In genomic region chr17:6753565-6753964, GRCh38 we compare ENCODE assay signal across 11 cellular contexts. TPM values are rescaled to one million over a fixed set of nuclear protein-coding genes. Genes with fewer than 3 reads are reported as not detected.
DNase-seq lines count a peak whose midpoint lies in the region; ATAC-seq, FAIRE-seq and TF ChIP-seq lines count a peak whose summit lies in the region.
"Had no signal": no experiment of that assay in that cellular context is flagged by ENCODE, and none has a peak within 500 bp of the region (broad histone marks: within the 10 kb centered on the region; RNA-seq: fewer than 3 reads in every experiment).

No MANE protein-coding gene starts in this region.

- no peak for TF ChIP-seq POLR2A in endothelial cell of umbilical vein (IDR thresholded peaks at IDR 0.05; ENCODE audit: low read depth, low read length)

- H3K9me3 ChIP-seq in CD8-positive, alpha-beta memory T cell (ENCODE audit: low read length): no peaks in the 10 kb centered on the region
- H3K9me3 ChIP-seq in SJCRH30 (replicated peaks): no peaks in the 10 kb centered on the region
- no peaks in the 10 kb centered on the region for H3K9me3 ChIP-seq in endothelial cell of umbilical vein (replicated peaks; ENCODE audit: control insufficient read depth, insufficient read depth, low read length)

- CTCF ChIA-PET in CD8-positive, alpha-beta memory T cell (lab: Charles Lee): no interaction called here
- CTCF ChIA-PET in endothelial cell of umbilical vein (lab: Charles Lee): interaction anchor here (5.8 kb wide), 1 partner anchor 89 kb away, joined by 81 read pairs; no protein-coding TSS in a partner anchor

- dilution Hi-C loops in endothelial cell of umbilical vein (cut with MboI; ENCODE audit: extremely low pct_ligation_motif_present, low sequenced_read_pairs): no loop called here

- no peaks in the 10 kb centered on the region for H3K27me3 ChIP-seq in CD8-positive, alpha-beta memory T cell (ENCODE audit: insufficient read depth, low read length, poor library complexity, severe bottlenecking)
- H3K27me3 ChIP-seq in SJCRH30 (no peaks in the 10 kb centered on the region), endothelial cell of umbilical vein (ENCODE audit: control insufficient read depth in 2 of 2, insufficient read depth in 2 of 2, low read length in 2 of 2) (no peaks in the 10 kb centered on the region)

- H3K4me3 ChIP-seq in CD8-positive, alpha-beta memory T cell (ENCODE audit: low read length): no peak overlapping the region
- H3K4me3 ChIP-seq in SJCRH30 (no peak overlapping the region), endothelial cell of umbilical vein (replicated peaks in 1 of 3; ENCODE audit: insufficient read depth in 1 of 3, low read depth in 1 of 3, low read length in 3 of 3) (peak overlapping the region in 1 of 3 experiments; percentile 13)

- BruUV-seq in endothelial cell of umbilical vein (replicated peaks; lab: Mats Ljungman, UMichigan): no TSS peak

- H3K9ac ChIP-seq in endothelial cell of umbilical vein (replicated peaks; ENCODE audit: extremely low read depth, insufficient read depth, low read length): peak overlapping the region; percentile 77

- H3K4me1 ChIP-seq in CD8-positive, alpha-beta memory T cell (ENCODE audit: insufficient read depth, low read length): peaks cover 38% of the 10 kb centered on the region
- H3K4me1 ChIP-seq in SJCRH30: peaks cover 13% of the 10 kb centered on the region
- H3K4me1 ChIP-seq in endothelial cell of umbilical vein (ENCODE audit: control insufficient read depth, extremely low read depth, insufficient read depth, low read length): peaks cover 36% of the 10 kb centered on the region

- ATAC-seq in HG03039 (IDR thresholded peaks at IDR 0.05; ENCODE audit: unreplicated experiment) (no peak), HG02938 (IDR thresholded peaks at IDR 0.05; ENCODE audit: unreplicated experiment) (no peak)

- no peak for TF ChIP-seq CTCF in endothelial cell of umbilical vein (IDR thresholded peaks at IDR 0.05; ENCODE audit: extremely low read depth in 1 of 2, insufficient read depth in 1 of 2, low read depth in 1 of 2, low read length in 2 of 2)
- TF ChIP-seq CTCF in progenitor cell of endocrine pancreas (IDR thresholded peaks at IDR 0.05; ENCODE audit: unreplicated experiment): no peak

- peaks cover 8 to 18% (median 12%) of the 10 kb centered on the region in 3 donors for H3K36me3 Mint-ChIP-seq in CD8-positive, alpha-beta memory T cell
- no peaks in the 10 kb centered on the region for H3K36me3 Mint-ChIP-seq in progenitor cell of endocrine pancreas (ENCODE audit: insufficient read depth)

- intact Hi-C loops in endothelial cell of umbilical vein (cut with micrococcal nuclease): loop anchor here (1.0 to 2.0 kb wide), 4 partner anchors 33 to 269 kb away; partner anchors contain the start of genes BCL6B, C17orf100, MED31 and RNASEK

- H3K4me3 Mint-ChIP-seq in CD8-positive, alpha-beta memory T cell: peak overlapping the region; percentile 38 to 84 (median 54)
- no peak overlapping the region for H3K4me3 Mint-ChIP-seq in progenitor cell of endocrine pancreas (ENCODE audit: low read depth)

- peak overlapping the region; percentile 69 to 97 (median 94) for H3K27ac Mint-ChIP-seq in CD8-positive, alpha-beta memory T cell
- no peak overlapping the region for H3K27ac Mint-ChIP-seq in progenitor cell of endocrine pancreas

- H3K9me3 Mint-ChIP-seq in CD8-positive, alpha-beta memory T cell: no peaks in the 10 kb centered on the region
- H3K9me3 Mint-ChIP-seq in progenitor cell of endocrine pancreas (ENCODE audit: low read depth): no peaks in the 10 kb centered on the region

- H4K20me1 ChIP-seq in endothelial cell of umbilical vein (replicated peaks; ENCODE audit: control insufficient read depth, extremely low read depth, insufficient read depth, low read length): no peaks in the 10 kb centered on the region

- H3K4me2 ChIP-seq in endothelial cell of umbilical vein (ENCODE audit: insufficient read depth, low read length): peak overlapping the region; percentile 65

- H3K9me1 ChIP-seq in endothelial cell of umbilical vein (replicated peaks; ENCODE audit: control insufficient read depth, extremely low read depth, insufficient read depth, low read length): no peaks in the 10 kb centered on the region

- peak overlapping the region; percentile 95 for H2AFZ ChIP-seq in endothelial cell of umbilical vein (ENCODE audit: low read depth, low read length)

- peaks cover 52 to 61% (median 60%) of the 10 kb centered on the region in 3 donors for H3K4me1 Mint-ChIP-seq in CD8-positive, alpha-beta memory T cell
- H3K4me1 Mint-ChIP-seq in progenitor cell of endocrine pancreas (ENCODE audit: low read depth): no peaks in the 10 kb centered on the region

- no peaks in the 10 kb centered on the region for H3K79me2 ChIP-seq in endothelial cell of umbilical vein (ENCODE audit: control insufficient read depth, insufficient read depth, low read length)

- DNase-seq in CD8-positive, alpha-beta memory T cell: no peak
- no peak for DNase-seq in SJCRH30
- peak; percentile 74 for DNase-seq in endothelial cell of umbilical vein (ENCODE audit: low read depth, low spot score)
- peak; percentile 39 for DNase-seq in retina
- DNase-seq in CD1c-positive myeloid dendritic cell (ENCODE audit: extremely low spot score): no peak
- no peak for DNase-seq in progenitor cell of endocrine pancreas (ENCODE audit: low spot score, unreplicated experiment)
- DNase-seq: DMS153; NK-92 treated with Interleukin-12 subunit alpha and Interleukin-12 subunit beta, amount 100 ng/mL, for 24 hours had no signal

- H3K27me3 Mint-ChIP-seq in CD8-positive, alpha-beta memory T cell: peaks cover 0 to 1% of the 10 kb centered on the region in 2 donors
- peaks cover 18% of the 10 kb centered on the region for H3K27me3 Mint-ChIP-seq in progenitor cell of endocrine pancreas

- H3K27ac ChIP-seq in CD8-positive, alpha-beta memory T cell (ENCODE audit: low read depth, low read length): peak overlapping the region; percentile 43
- H3K27ac ChIP-seq in SJCRH30: peak overlapping the region; percentile 87
- H3K27ac ChIP-seq in endothelial cell of umbilical vein (ENCODE audit: insufficient read depth, low read depth, low read length): peak overlapping the region; percentile 96

- POLR2A ChIA-PET in CD8-positive, alpha-beta memory T cell (lab: Charles Lee): no interaction called here
- POLR2A ChIA-PET in endothelial cell of umbilical vein (lab: Charles Lee): no interaction called here

- no peak for FAIRE-seq in endothelial cell of umbilical vein (lab: Jason Lieb, UNC)

- peaks cover 10% of the 10 kb centered on the region for H3K36me3 ChIP-seq in CD8-positive, alpha-beta memory T cell (ENCODE audit: insufficient read depth, low read length)
- H3K36me3 ChIP-seq in SJCRH30 (no peaks in the 10 kb centered on the region), endothelial cell of umbilical vein (ENCODE audit: control insufficient read depth in 2 of 2, extremely low read depth in 1 of 2, insufficient read depth in 2 of 2, low read length in 2 of 2) (no peaks in the 10 kb centered on the region)

TF ChIP-seq in endothelial cell of umbilical vein, 7 proteins besides CTCF, POLR2A, EP300 and RAD21 (continues in another document):
- no peak for TF ChIP-seq FOS (IDR thresholded peaks at IDR 0.05; ENCODE audit: borderline replicate concordance, insufficient read depth, low read length)
- TF ChIP-seq EZH2 (IDR thresholded peaks at IDR 0.05; ENCODE audit: borderline replicate concordance, low read depth, low read length, severe bottlenecking): no peak
- no peak for TF ChIP-seq GATA2 (IDR thresholded peaks at IDR 0.05; ENCODE audit: insufficient read depth, insufficient read length, low read depth, low read length)
- TF ChIP-seq MYC (IDR thresholded peaks at IDR 0.05; ENCODE audit: low read depth, low read length): no peak

RNA-seq across cellular contexts. Expression of gene XAF1, which starts 2.3 kb away (rescaled TPM):
- 1 to 10 TPM; 5.8 TPM for total RNA-seq in CD8-positive, alpha-beta memory T cell
- polyA plus RNA-seq in CD8-positive, alpha-beta memory T cell: 45.8 TPM
- total RNA-seq in SJCRH30 (2014; rRNA removed; shearing (Covaris generic)): 0.04 TPM in 1 of 2 replicates, not detected in the other
- total RNA-seq in endothelial cell of umbilical vein (15.0 and 21.5 TPM in 2 replicates), progenitor cell of endocrine pancreas (not detected in 2 replicates)
- 3.8 and 6.3 TPM in 2 replicates for polyA plus RNA-seq in endothelial cell of umbilical vein
- polyA plus RNA-seq in endothelial cell of umbilical vein (2011; cell fraction: cytosol; rRNA removed): 4.8 and 6.5 TPM in 2 replicates
- polyA plus RNA-seq in endothelial cell of umbilical vein (2011; cell fraction: nucleus; rRNA removed): 33.1 and 34.7 TPM in 2 replicates
- 2.8 and 4.4 TPM in 2 replicates for polyA plus RNA-seq in endothelial cell of umbilical vein (2012)
- 25.2 and 34.8 TPM in 2 replicates for polyA minus RNA-seq in endothelial cell of umbilical vein
- not detected for polyA minus RNA-seq in endothelial cell of umbilical vein (2011; cell fraction: cytosol; rRNA and poly(A)+ RNA removed)
- 20.0 and 26.7 TPM in 2 replicates for polyA minus RNA-seq in endothelial cell of umbilical vein (2011; cell fraction: nucleus; rRNA and poly(A)+ RNA removed)

RNA-seq across cellular contexts. Expression of gene FBXO39, which starts 22.4 kb away (rescaled TPM):
- not detected for total RNA-seq in CD8-positive, alpha-beta memory T cell
- not detected for polyA plus RNA-seq in CD8-positive, alpha-beta memory T cell
- total RNA-seq in SJCRH30 (2014; rRNA removed; shearing (Covaris generic)): not detected in 2 replicates
- total RNA-seq in endothelial cell of umbilical vein: 0.20 and 0.99 TPM in 2 replicates
- 2.7 and 3.1 TPM in 2 replicates for polyA plus RNA-seq in endothelial cell of umbilical vein
- 2.3 and 2.9 TPM in 2 replicates for polyA plus RNA-seq in endothelial cell of umbilical vein (2011; cell fraction: cytosol; rRNA removed)
- polyA plus RNA-seq in endothelial cell of umbilical vein (2011; cell fraction: nucleus; rRNA removed): 4.9 and 5.6 TPM in 2 replicates
- polyA plus RNA-seq in endothelial cell of umbilical vein (2012): not detected in 2 replicates
- 2.7 and 3.1 TPM in 2 replicates for polyA minus RNA-seq in endothelial cell of umbilical vein
- not detected for polyA minus RNA-seq in endothelial cell of umbilical vein (2011; cell fraction: cytosol; rRNA and poly(A)+ RNA removed)
- 3.4 and 4.3 TPM in 2 replicates for polyA minus RNA-seq in endothelial cell of umbilical vein (2011; cell fraction: nucleus; rRNA and poly(A)+ RNA removed)
- total RNA-seq in progenitor cell of endocrine pancreas: not detected in 2 replicates

RNA-seq across cellular contexts. Expression of gene SLC13A5, which starts 40.4 kb away (rescaled TPM):
- not detected for total RNA-seq in CD8-positive, alpha-beta memory T cell
- polyA plus RNA-seq in CD8-positive, alpha-beta memory T cell: not detected
- not detected in 2 replicates for total RNA-seq in SJCRH30 (2014; rRNA removed; shearing (Covaris generic))
- total RNA-seq in endothelial cell of umbilical vein: not detected in 2 replicates
- 0.03 TPM in 2 replicates for polyA plus RNA-seq in endothelial cell of umbilical vein
- not detected in 2 replicates for polyA plus RNA-seq in endothelial cell of umbilical vein (2011; cell fraction: cytosol; rRNA removed)
- polyA plus RNA-seq in endothelial cell of umbilical vein (2011; cell fraction: nucleus; rRNA removed): not detected in 2 replicates
- not detected in 2 replicates for polyA plus RNA-seq in endothelial cell of umbilical vein (2012)
- 0.15 TPM in 1 of 2 replicates, not detected in the other for polyA minus RNA-seq in endothelial cell of umbilical vein
- polyA minus RNA-seq in endothelial cell of umbilical vein (2011; cell fraction: cytosol; rRNA and poly(A)+ RNA removed): not detected
- polyA minus RNA-seq in endothelial cell of umbilical vein (2011; cell fraction: nucleus; rRNA and poly(A)+ RNA removed): not detected in 2 replicates
- 0.93 and 1.1 TPM in 2 replicates for total RNA-seq in progenitor cell of endocrine pancreas
- total RNA-seq: renal cortical epithelial cell had no signal

Comparison
In these comparisons a context has a peak if more than half of its experiments do, and no peak if none do; other contexts are left out.
1. DNase-seq: peak in endothelial cell of umbilical vein (single experiment) and retina (single experiment); none in CD8-positive, alpha-beta memory T cell (0 of 5), SJCRH30 (0 of 2), CD1c-positive myeloid dendritic cell (single experiment) and progenitor cell of endocrine pancreas (single experiment).
2. H3K27ac ChIP-seq: peak in every context shown above with its lines; median percentile 96 in endothelial cell of umbilical vein; 87 in SJCRH30; 43 in CD8-positive, alpha-beta memory T cell.